Comparison of ENCODE assay signal across 15 cellular contexts in genomic region chr17:21194688-21195087, GRCh38. TPM values are rescaled to one million over a fixed set of nuclear protein-coding genes. Genes with fewer than 3 reads are reported as not detected.
DNase-seq lines count a peak whose midpoint lies in the region; ATAC-seq, FAIRE-seq and TF ChIP-seq lines count a peak whose summit lies in the region.
"Had no signal": no experiment of that assay in that cellular context is flagged by ENCODE, and none has a peak within 500 bp of the region (broad histone marks: within the 10 kb centered on the region; RNA-seq: fewer than 3 reads in every experiment).

No MANE protein-coding gene starts in this region.

- intact Hi-C loops in activated CD8-positive, alpha-beta T cell treated with anti-CD3 and anti-CD28 coated beads for 36 hours (cut with micrococcal nuclease) = no loop called here
- intact Hi-C loops in left ventricle myocardium superior (cut with micrococcal nuclease) = no loop called here

- H3K27ac ChIP-seq in thoracic aorta = peak overlapping the region; percentile 35 to 42

- FAIRE-seq in urothelium cell line (lab: Jason Lieb, UNC) = no peak
- FAIRE-seq: A204.1, GM19239 had no signal

- H3K9me3 Mint-ChIP-seq in activated CD8-positive, alpha-beta T cell treated with anti-CD3 and anti-CD28 coated beads for 36 hours = no peaks in the 10 kb centered on the region
- H3K9me3 Mint-ChIP-seq in activated CD8-positive, alpha-beta T cell treated with anti-CD3 and anti-CD28 coated beads, Interleukin-2, amount 10 ng/mL, durations not matched to agents 7 days and 5 days (ENCODE audit: insufficient read depth) = no peaks in the 10 kb centered on the region
- H3K9me3 Mint-ChIP-seq in activated T-helper 17 cell treated with anti-CD3 and anti-CD28 coated beads, Interleukin-2, amount 50 U/mL, for 72 hours = no peaks in the 10 kb centered on the region

- TF ChIP-seq CTCF in activated CD8-positive, alpha-beta T cell treated with anti-CD3 and anti-CD28 coated beads for 36 hours (IDR thresholded peaks at IDR 0.05) = no peak
- no peak for TF ChIP-seq CTCF in thoracic aorta (IDR thresholded peaks at IDR 0.05)

- DNase-seq in activated CD8-positive, alpha-beta T cell treated with anti-CD3 and anti-CD28 coated beads for 36 hours = no peak
- DNase-seq in activated CD8-positive, alpha-beta T cell treated with anti-CD3 and anti-CD28 coated beads, Interleukin-2, amount 10 ng/mL, durations not matched to agents 7 days and 5 days = no peak
- peak; percentile 74 for DNase-seq in left ventricle myocardium superior
- no peak for DNase-seq in thoracic aorta (ENCODE audit: low spot score)
- no peak for DNase-seq in central memory CD4-positive, alpha-beta T cell
- no peak for DNase-seq in urothelium cell line (ENCODE audit: low spot score)
- no peak for DNase-seq in activated CD8-positive, alpha-beta memory T cell treated with anti-CD3 and anti-CD28 coated beads, Interleukin-2, amount 50 U/mL, for 48 hours
- DNase-seq: activated CD4-positive, alpha-beta T cell treated with anti-CD3 and anti-CD28 coated beads for 4 hours; erythroblast; mammary epithelial cell; SHP77 treated with DMSO at 0.1 percent for 48 hours; stimulated activated CD4-positive, alpha-beta T cell treated with anti-CD3 and anti-CD28 coated beads, Interleukin-12 subunit alpha, Interleukin-12 subunit beta, amount 100 ng/mL, for 4 hours had no signal

- H3K36me3 ChIP-seq in thoracic aorta = peaks cover 13% of the 10 kb centered on the region

- peaks cover 3 to 40% of the 10 kb centered on the region in 2 donors for H3K4me1 ChIP-seq in thoracic aorta (ENCODE audit: control insufficient read depth in 1 of 2, low read depth in 2 of 2)

- peak overlapping the region; percentile 49 for H3K27ac Mint-ChIP-seq in activated CD8-positive, alpha-beta T cell treated with anti-CD3 and anti-CD28 coated beads for 36 hours
- no peak overlapping the region for H3K27ac Mint-ChIP-seq in activated CD8-positive, alpha-beta T cell treated with anti-CD3 and anti-CD28 coated beads, Interleukin-2, amount 10 ng/mL, durations not matched to agents 7 days and 5 days
- peak overlapping the region; percentile 25 for H3K27ac Mint-ChIP-seq in activated T-helper 17 cell treated with anti-CD3 and anti-CD28 coated beads, Interleukin-2, amount 50 U/mL, for 72 hours

- CTCF ChIA-PET in activated CD8-positive, alpha-beta T cell treated with anti-CD3 and anti-CD28 coated beads for 36 hours (lab: Charles Lee) = interaction anchor here (1.3 to 1.5 kb wide), 2 partner anchors 17 to 73 kb away, joined by 3 to 4 read pairs; no protein-coding TSS in a partner anchor
- CTCF ChIA-PET in activated CD8-positive, alpha-beta T cell treated with anti-CD3 and anti-CD28 coated beads, Interleukin-2, amount 10 ng/mL, durations not matched to agents 7 days and 5 days (lab: Charles Lee) = no interaction called here

- no peak overlapping the region for H3K4me3 Mint-ChIP-seq in activated CD8-positive, alpha-beta T cell treated with anti-CD3 and anti-CD28 coated beads for 36 hours
- H3K4me3 Mint-ChIP-seq in activated CD8-positive, alpha-beta T cell treated with anti-CD3 and anti-CD28 coated beads, Interleukin-2, amount 10 ng/mL, durations not matched to agents 7 days and 5 days = no peak overlapping the region
- no peak overlapping the region for H3K4me3 Mint-ChIP-seq in activated T-helper 17 cell treated with anti-CD3 and anti-CD28 coated beads, Interleukin-2, amount 50 U/mL, for 72 hours

- POLR2A ChIA-PET in activated CD8-positive, alpha-beta T cell treated with anti-CD3 and anti-CD28 coated beads for 36 hours (lab: Charles Lee) = interaction anchor here (2.1 kb wide), 1 partner anchor 17 kb away, joined by 4 read pairs; no protein-coding TSS in a partner anchor
- POLR2A ChIA-PET in activated CD8-positive, alpha-beta T cell treated with anti-CD3 and anti-CD28 coated beads, Interleukin-2, amount 10 ng/mL, durations not matched to agents 7 days and 5 days (lab: Charles Lee) = interaction anchor here (0.6 to 0.7 kb wide), 2 partner anchors 18 to 152 kb away, joined by 3 to 4 read pairs; no protein-coding TSS in a partner anchor

- peaks cover 22% of the 10 kb centered on the region for H3K36me3 Mint-ChIP-seq in activated CD8-positive, alpha-beta T cell treated with anti-CD3 and anti-CD28 coated beads for 36 hours (ENCODE audit: low read depth)
- peaks cover 39% of the 10 kb centered on the region for H3K36me3 Mint-ChIP-seq in activated CD8-positive, alpha-beta T cell treated with anti-CD3 and anti-CD28 coated beads, Interleukin-2, amount 10 ng/mL, durations not matched to agents 7 days and 5 days (ENCODE audit: low read depth)
- H3K36me3 Mint-ChIP-seq in activated T-helper 17 cell treated with anti-CD3 and anti-CD28 coated beads, Interleukin-2, amount 50 U/mL, for 72 hours (ENCODE audit: low read depth) = peaks cover 44% of the 10 kb centered on the region

- ATAC-seq in activated CD8-positive, alpha-beta T cell treated with anti-CD3 and anti-CD28 coated beads for 36 hours = no peak
- no peak for ATAC-seq in activated CD8-positive, alpha-beta T cell treated with anti-CD3 and anti-CD28 coated beads, Interleukin-2, amount 10 ng/mL, durations not matched to agents 7 days and 5 days
- ATAC-seq in activated T-helper 17 cell treated with anti-CD3 and anti-CD28 coated beads, Interleukin-2, amount 50 U/mL, for 72 hours (replicated peaks) = no peak
- ATAC-seq in left ventricle myocardium superior = peak; percentile 73
- no peak for ATAC-seq in thoracic aorta (ENCODE audit: insufficient number of reproducible peaks, low FRiP score, low read depth)

- H3K9me3 ChIP-seq in thoracic aorta = no peaks in the 10 kb centered on the region

- no peaks in the 10 kb centered on the region for H3K27me3 Mint-ChIP-seq in activated CD8-positive, alpha-beta T cell treated with anti-CD3 and anti-CD28 coated beads for 36 hours
- no peaks in the 10 kb centered on the region for H3K27me3 Mint-ChIP-seq in activated CD8-positive, alpha-beta T cell treated with anti-CD3 and anti-CD28 coated beads, Interleukin-2, amount 10 ng/mL, durations not matched to agents 7 days and 5 days (ENCODE audit: low read depth)
- no peaks in the 10 kb centered on the region for H3K27me3 Mint-ChIP-seq in activated T-helper 17 cell treated with anti-CD3 and anti-CD28 coated beads, Interleukin-2, amount 50 U/mL, for 72 hours

- H3K4me1 Mint-ChIP-seq in activated CD8-positive, alpha-beta T cell treated with anti-CD3 and anti-CD28 coated beads for 36 hours (ENCODE audit: low read depth) = peaks cover 7% of the 10 kb centered on the region
- H3K4me1 Mint-ChIP-seq in activated CD8-positive, alpha-beta T cell treated with anti-CD3 and anti-CD28 coated beads, Interleukin-2, amount 10 ng/mL, durations not matched to agents 7 days and 5 days (ENCODE audit: low read depth) = peaks cover 13% of the 10 kb centered on the region
- peaks cover 6% of the 10 kb centered on the region for H3K4me1 Mint-ChIP-seq in activated T-helper 17 cell treated with anti-CD3 and anti-CD28 coated beads, Interleukin-2, amount 50 U/mL, for 72 hours

- H3K4me3 ChIP-seq in thoracic aorta = no peak overlapping the region

- H3K27me3 ChIP-seq in thoracic aorta (replicated peaks; ENCODE audit: insufficient read depth) = no peaks in the 10 kb centered on the region

RNA-seq across cellular contexts. Expression of gene TMEM11, which starts 19.3 kb away (rescaled TPM):
- 10 to 100 TPM; 26.2 to 28.9 TPM for total RNA-seq in activated CD8-positive, alpha-beta T cell treated with anti-CD3 and anti-CD28 coated beads for 36 hours
- 10 to 100 TPM; 22.2 to 27.7 TPM for total RNA-seq in activated CD8-positive, alpha-beta T cell treated with anti-CD3 and anti-CD28 coated beads, Interleukin-2, amount 10 ng/mL, durations not matched to agents 7 days and 5 days
- total RNA-seq in activated T-helper 17 cell treated with anti-CD3 and anti-CD28 coated beads, Interleukin-2, amount 50 U/mL, for 72 hours = 10 to 100 TPM; 14.3 to 28.5 TPM
- total RNA-seq in left ventricle myocardium superior (31.5 TPM), thoracic aorta (10 to 100 TPM; 16.2 to 18.7 TPM)

RNA-seq across cellular contexts. Expression of gene NATD1, which starts 58.5 kb away (rescaled TPM):
- 1 to 10 TPM; 1.1 to 1.3 TPM for total RNA-seq in activated CD8-positive, alpha-beta T cell treated with anti-CD3 and anti-CD28 coated beads for 36 hours
- 1 to 10 TPM; 1.1 to 1.3 TPM for total RNA-seq in activated CD8-positive, alpha-beta T cell treated with anti-CD3 and anti-CD28 coated beads, Interleukin-2, amount 10 ng/mL, durations not matched to agents 7 days and 5 days
- total RNA-seq in activated T-helper 17 cell treated with anti-CD3 and anti-CD28 coated beads, Interleukin-2, amount 50 U/mL, for 72 hours = 1 to 10 TPM; 1.8 to 2.3 TPM
- 22.1 TPM for total RNA-seq in left ventricle myocardium superior
- total RNA-seq in thoracic aorta = 1 to 10 TPM; 8.4 to 9.7 TPM
